ENCODE assay signal across 19 cellular contexts in the genomic region with DNA sequence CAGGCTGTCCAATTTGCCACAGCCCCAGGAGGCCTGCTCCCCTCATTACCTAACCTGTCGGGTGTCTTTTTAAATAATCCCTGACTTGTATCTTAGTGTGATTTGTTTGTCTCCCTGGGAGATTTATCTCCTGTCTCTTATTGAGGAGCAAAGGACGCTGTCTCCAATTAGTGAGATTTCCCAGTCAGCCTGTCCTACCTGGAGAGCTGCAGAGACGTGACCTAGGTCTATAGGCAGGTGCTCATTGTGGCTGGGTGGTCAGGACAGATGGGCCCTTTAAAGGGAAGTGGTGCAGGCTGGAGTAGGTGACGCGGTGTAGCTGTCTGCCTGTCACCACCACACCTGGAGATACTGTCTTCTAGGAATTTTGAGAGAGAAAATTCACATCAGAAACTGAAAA. TPM values are rescaled to one million over a fixed set of nuclear protein-coding genes. Genes with fewer than 3 reads are reported as not detected.
A peak's percentile ranks its signal among the peaks of the same experiment; 100 is the strongest.
DNase-seq lines count a peak whose midpoint lies in the region; TF ChIP-seq lines count a peak whose summit lies in the region.
"Had no signal": no experiment of that assay in that cellular context is flagged by ENCODE, and none has a peak within 500 bp of the region (broad histone marks: within the 10 kb centered on the region; RNA-seq: fewer than 3 reads in every experiment).

No MANE protein-coding gene starts in this region.

- H3K27me3 ChIP-seq in hepatocyte, result no peaks in the 10 kb centered on the region
- peaks cover 6% of the 10 kb centered on the region for H3K27me3 ChIP-seq in smooth muscle cell (ENCODE audit: low read depth)
- H3K27me3 ChIP-seq: BLaER1 treated with 17β-estradiol and CSF1 and Interleukin-3, amounts not matched to agents 10 nM and 100 nM had no signal

- no peak overlapping the region for H3K27ac Mint-ChIP-seq in activated T-cell treated with anti-CD3 and anti-CD28 coated beads, Interleukin-2, amount 50 U/mL, for 24 hours
- H3K27ac Mint-ChIP-seq: CD4-positive, alpha-beta memory T cell had no signal

- H3K9ac ChIP-seq in smooth muscle cell (ENCODE audit: low read depth), result no peak overlapping the region
- H3K9ac ChIP-seq: BLaER1 treated with 17β-estradiol and CSF1 and Interleukin-3, amounts not matched to agents 10 nM and 100 nM had no signal

- no peaks in the 10 kb centered on the region for H3K9me3 Mint-ChIP-seq in activated T-cell treated with anti-CD3 and anti-CD28 coated beads, Interleukin-2, amount 50 U/mL, for 24 hours
- H3K9me3 Mint-ChIP-seq: CD4-positive, alpha-beta memory T cell had no signal

- no peak overlapping the region for H3K4me3 Mint-ChIP-seq in activated T-cell treated with anti-CD3 and anti-CD28 coated beads, Interleukin-2, amount 50 U/mL, for 24 hours
- H3K4me3 Mint-ChIP-seq: CD4-positive, alpha-beta memory T cell had no signal

- H3K79me2 ChIP-seq in hepatocyte (no peaks in the 10 kb centered on the region), smooth muscle cell (ENCODE audit: low read depth) (no peaks in the 10 kb centered on the region)

- H2AFZ ChIP-seq in hepatocyte (no peak overlapping the region), smooth muscle cell (ENCODE audit: low read depth) (no peak overlapping the region)
- H2AFZ ChIP-seq: PC-9 had no signal

- H3K27ac ChIP-seq in HEK293 (ENCODE audit: extremely low read depth, low read depth, low read length), result no peak overlapping the region
- peak overlapping the region; percentile 9 for H3K27ac ChIP-seq in hepatocyte
- no peak overlapping the region for H3K27ac ChIP-seq in smooth muscle cell (ENCODE audit: low read depth)
- H3K27ac ChIP-seq: BLaER1 treated with 17β-estradiol and CSF1 and Interleukin-3, amounts not matched to agents 10 nM and 100 nM; PC-9; SK-N-MC had no signal

- H3K4me3 ChIP-seq in HEK293 (ENCODE audit: low read depth, low read length), result no peak overlapping the region
- H3K4me3 ChIP-seq in hepatocyte, result no peak overlapping the region
- H3K4me3 ChIP-seq in smooth muscle cell, result no peak overlapping the region
- H3K4me3 ChIP-seq: BLaER1 treated with 17β-estradiol and CSF1 and Interleukin-3, amounts not matched to agents 10 nM and 100 nM; PC-9; SK-N-MC had no signal

- H3K4me1 Mint-ChIP-seq in activated T-cell treated with anti-CD3 and anti-CD28 coated beads, Interleukin-2, amount 50 U/mL, for 24 hours (ENCODE audit: low read depth), result no peaks in the 10 kb centered on the region
- H3K4me1 Mint-ChIP-seq: CD4-positive, alpha-beta memory T cell had no signal

- H3K36me3 Mint-ChIP-seq in activated T-cell treated with anti-CD3 and anti-CD28 coated beads, Interleukin-2, amount 50 U/mL, for 24 hours (ENCODE audit: low read depth), result no peaks in the 10 kb centered on the region
- H3K36me3 Mint-ChIP-seq: CD4-positive, alpha-beta memory T cell had no signal

- H3K4me1 ChIP-seq in HEK293 (ENCODE audit: control insufficient read depth, insufficient read depth, low read length) (no peaks in the 10 kb centered on the region), hepatocyte (ENCODE audit: insufficient read depth) (peaks cover 10% of the 10 kb centered on the region), smooth muscle cell (ENCODE audit: low read depth) (no peaks in the 10 kb centered on the region)

- H3K4me2 ChIP-seq in hepatocyte, result no peak overlapping the region
- H3K4me2 ChIP-seq in smooth muscle cell, result no peak overlapping the region
- H3K4me2 ChIP-seq: BLaER1 treated with 17β-estradiol and CSF1 and Interleukin-3, amounts not matched to agents 10 nM and 100 nM; PC-9 had no signal

- 64% methylated on average over 5 of the region's 5 CpGs for WGBS in hepatocyte (ENCODE audit: low lambda C conversion rate, missing lambda C conversion rate)
- 86% methylated on average over 5 of the region's 5 CpGs for WGBS in smooth muscle cell (ENCODE audit: low lambda C conversion rate)

- CTCF ChIA-PET in HEK293 (lab: Yijun Ruan, JAX), result no interaction called here

- peaks cover 47% of the 10 kb centered on the region for H3K27me3 Mint-ChIP-seq in activated T-cell treated with anti-CD3 and anti-CD28 coated beads, Interleukin-2, amount 50 U/mL, for 24 hours

- H3K36me3 ChIP-seq in HEK293 (ENCODE audit: control insufficient read depth in 2 of 2, insufficient read depth in 1 of 2, low read length in 2 of 2), result no peaks in the 10 kb centered on the region
- H3K36me3 ChIP-seq in hepatocyte (replicated peaks; ENCODE audit: insufficient read depth, low read depth), result no peaks in the 10 kb centered on the region
- H3K36me3 ChIP-seq in smooth muscle cell (ENCODE audit: low read depth), result no peaks in the 10 kb centered on the region
- H3K36me3 ChIP-seq: BLaER1 treated with 17β-estradiol and CSF1 and Interleukin-3, amounts not matched to agents 10 nM and 100 nM had no signal

- TF ChIP-seq CTCF in HEK293 (tag by site-specific recombination; IDR thresholded peaks at IDR 0.05) (no peak), hepatocyte (IDR thresholded peaks at IDR 0.05; ENCODE audit: poor library complexity) (no peak), smooth muscle cell (IDR thresholded peaks at IDR 0.05; ENCODE audit: borderline replicate concordance, insufficient read depth, poor library complexity, severe bottlenecking) (no peak)

- no peaks in the 10 kb centered on the region for H3K9me2 ChIP-seq in hepatocyte (replicated peaks; ENCODE audit: insufficient read depth)

- peak; percentile 58 for DNase-seq in NCI-H2107 treated with DMSO at 0.1 percent for 48 hours (lab: John Stamatoyannopoulos, UW; ENCODE audit: unreplicated experiment)
- no peak for DNase-seq in NCI-H2107 (lab: John Stamatoyannopoulos, UW)
- DNase-seq in NCI-H510A (lab: John Stamatoyannopoulos, UW), result peak; percentile 12
- no peak for DNase-seq in hepatocyte (ENCODE audit: low spot score)
- DNase-seq in smooth muscle cell (lab: John Stamatoyannopoulos, UW; ENCODE audit: unreplicated experiment), result no peak
- no peak for DNase-seq in SK-N-DZ (ENCODE audit: low spot score)
- no peak for DNase-seq in activated T-cell treated with anti-CD3 and anti-CD28 coated beads, Interleukin-2, amount 50 U/mL, for 24 hours
- DNase-seq: 8988T; CD4-positive, alpha-beta memory T cell; GDM1; Karpas-422; MV-4-11; NCI-H2029; NCI-H82; PC-9; RPMI8226 had no signal

- POLR2A ChIA-PET in HEK293 (lab: Yijun Ruan, JAX), result no interaction called here

- H4K20me1 ChIP-seq in hepatocyte (ENCODE audit: insufficient read depth, poor library complexity, severe bottlenecking) (no peaks in the 10 kb centered on the region), smooth muscle cell (ENCODE audit: low read depth) (no peaks in the 10 kb centered on the region)
- H4K20me1 ChIP-seq: BLaER1 treated with 17β-estradiol and CSF1 and Interleukin-3, amounts not matched to agents 10 nM and 100 nM had no signal

- H3K9me3 ChIP-seq in HEK293 (ENCODE audit: control insufficient read depth, insufficient read depth, low read depth, low read length) (no peaks in the 10 kb centered on the region), hepatocyte (ENCODE audit: low read depth) (no peaks in the 10 kb centered on the region), smooth muscle cell (replicated peaks; ENCODE audit: low read depth) (no peaks in the 10 kb centered on the region)
- H3K9me3 ChIP-seq: BLaER1 treated with 17β-estradiol and CSF1 and Interleukin-3, amounts not matched to agents 10 nM and 100 nM had no signal

- H3F3A ChIP-seq in smooth muscle cell (ENCODE audit: low read depth), result no peaks in the 10 kb centered on the region

TF ChIP-seq in HEK293, 187 proteins besides CTCF, POLR2A, EP300 and RAD21:
- TF ChIP-seq GLIS1 (tag by site-specific recombination; IDR thresholded peaks at IDR 0.05) (peak; percentile 46; the same call in 1 of the 2 replicates), WT1 (tag by site-specific recombination; IDR thresholded peaks at IDR 0.05) (no peak), ZNF394 (tag by site-specific recombination; IDR thresholded peaks at IDR 0.05; ENCODE audit: borderline replicate concordance) (no peak), BCL11A (tag by site-specific recombination; IDR thresholded peaks at IDR 0.05; ENCODE audit: low read depth) (no peak), ZNF843 (tag by site-specific recombination; IDR thresholded peaks at IDR 0.05) (no peak), ZNF23 (tag by site-specific recombination; IDR thresholded peaks at IDR 0.05; ENCODE audit: borderline replicate concordance) (no peak)
- TF ChIP-seq, protein P1, sequence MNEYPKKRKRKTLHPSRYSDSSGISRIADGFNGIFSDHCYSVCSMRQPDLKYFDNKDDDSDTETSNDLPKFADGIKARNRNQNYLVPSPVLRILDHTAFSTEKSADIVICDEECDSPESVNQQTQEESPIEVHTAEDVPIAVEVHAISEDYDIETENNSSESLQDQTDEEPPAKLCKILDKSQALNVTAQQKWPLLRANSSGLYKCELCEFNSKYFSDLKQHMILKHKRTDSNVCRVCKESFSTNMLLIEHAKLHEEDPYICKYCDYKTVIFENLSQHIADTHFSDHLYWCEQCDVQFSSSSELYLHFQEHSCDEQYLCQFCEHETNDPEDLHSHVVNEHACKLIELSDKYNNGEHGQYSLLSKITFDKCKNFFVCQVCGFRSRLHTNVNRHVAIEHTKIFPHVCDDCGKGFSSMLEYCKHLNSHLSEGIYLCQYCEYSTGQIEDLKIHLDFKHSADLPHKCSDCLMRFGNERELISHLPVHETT (tag by site-specific recombination; IDR thresholded peaks at IDR 0.05), result no peak

RNA-seq across cellular contexts. Expression of a gene that starts 28.0 kb away (rescaled TPM):
- total RNA-seq in hepatocyte, result 19.2 and 21.7 TPM in 2 replicates
- 19.7 and 20.5 TPM in 2 replicates for polyA plus RNA-seq in hepatocyte
- 1.1 and 8.7 TPM in 2 replicates for total RNA-seq in smooth muscle cell
- 0.75 and 3.7 TPM in 2 replicates for polyA plus RNA-seq in smooth muscle cell
- polyA plus RNA-seq in SK-N-DZ (2014; cell fraction: cytosol; rRNA removed), result 0.03 and 0.38 TPM in 2 replicates
- polyA plus RNA-seq in SK-N-DZ (2014; cell fraction: nucleus; rRNA removed), result 0.28 and 0.54 TPM in 2 replicates

Comparison
In these comparisons a context has a peak if more than half of its experiments do, and no peak if none do; other contexts are left out.
1. DNase-seq: peak in NCI-H2107 treated with DMSO at 0.1 percent for 48 hours (single experiment) and NCI-H510A (single experiment); none in NCI-H2107 (single experiment), hepatocyte (single experiment), smooth muscle cell (single experiment), SK-N-DZ (single experiment) and activated T-cell treated with anti-CD3 and anti-CD28 coated beads, Interleukin-2, amount 50 U/mL, for 24 hours (single experiment).